9 cellular contexts compared by ENCODE assay signal in genomic region chr10:104925232-104925851, GRCh38.
A peak's percentile ranks its signal among the peaks of the same experiment; 100 is the strongest.
DNase-seq lines count a peak whose midpoint lies in the region; ATAC-seq lines count a peak whose summit lies in the region.
"Had no signal": no experiment of that assay in that cellular context is flagged by ENCODE, and none has a peak within 500 bp of the region (broad histone marks: within the 10 kb centered on the region; RNA-seq: fewer than 3 reads in every experiment).

No MANE protein-coding gene starts in this region.

- in situ Hi-C loops in GM23248 (cut with MboI), result no loop called here

- DNase-seq in NCI-H1694 (lab: John Stamatoyannopoulos, UW) (peak; percentile 15), NCI-H1694 treated with DMSO at 0.1 percent for 48 hours (lab: John Stamatoyannopoulos, UW) (no peak), GM23248 (peak; percentile 61), NCI-H82 treated with DMSO at 0.1 percent for 48 hours (lab: John Stamatoyannopoulos, UW; ENCODE audit: unreplicated experiment) (peak; percentile 29), cerebellar cortex (ENCODE audit: low spot score) (peak; percentile 25), mucosa of gallbladder (ENCODE audit: low spot score) (peak; percentile 39), NCI-H2029 treated with DMSO at 0.1 percent for 48 hours (lab: John Stamatoyannopoulos, UW) (no peak)

- H3K36me3 ChIP-seq in GM23248 (ENCODE audit: low read depth), result no peaks in the 10 kb centered on the region

- H3F3A ChIP-seq in GM23248 (ENCODE audit: insufficient read depth), result no peaks in the 10 kb centered on the region

- H2AFZ ChIP-seq in GM23248, result no peak overlapping the region

- no peaks in the 10 kb centered on the region for H3K79me2 ChIP-seq in GM23248 (ENCODE audit: insufficient read depth)

- H4K20me1 ChIP-seq in GM23248 (ENCODE audit: insufficient read depth), result no peaks in the 10 kb centered on the region

- no peaks in the 10 kb centered on the region; the same call in 1 of the 2 replicates for H3K27me3 ChIP-seq in GM23248 (replicated peaks; ENCODE audit: insufficient read depth)

- no peak overlapping the region for H3K4me3 ChIP-seq in GM23248

- no peak for ATAC-seq in HG03135 (IDR thresholded peaks at IDR 0.05; ENCODE audit: unreplicated experiment)
- ATAC-seq: naive thymus-derived CD8-positive, alpha-beta T cell had no signal

- H3K9me2 ChIP-seq in GM23248 (ENCODE audit: insufficient read depth), result no peaks in the 10 kb centered on the region

- no peak overlapping the region for H3K4me2 ChIP-seq in GM23248 (ENCODE audit: unreplicated experiment)

- no peak overlapping the region for H3K9ac ChIP-seq in GM23248

- H3K9me3 ChIP-seq in GM23248 (ENCODE audit: low read depth), result no peaks in the 10 kb centered on the region

- WGBS in GM23248 (ENCODE audit: low coverage in 1 of 2, low lambda C conversion rate in 2 of 2, missing lambda C conversion rate in 2 of 2), 2 experiments, result 32 to 42% methylated on average over 3 of the region's 3 CpGs

- H3K27ac ChIP-seq in GM23248, result no peak overlapping the region

- H3K4me1 ChIP-seq in GM23248 (ENCODE audit: insufficient read depth), result no peaks in the 10 kb centered on the region

Comparison
In these comparisons a context has a peak if more than half of its experiments do, and no peak if none do; other contexts are left out.
1. DNase-seq: peak in NCI-H1694 (single experiment), GM23248 (single experiment), NCI-H82 treated with DMSO at 0.1 percent for 48 hours (single experiment), cerebellar cortex (single experiment) and mucosa of gallbladder (single experiment); none in NCI-H1694 treated with DMSO at 0.1 percent for 48 hours (single experiment) and NCI-H2029 treated with DMSO at 0.1 percent for 48 hours (single experiment).